In the genomic region with DNA sequence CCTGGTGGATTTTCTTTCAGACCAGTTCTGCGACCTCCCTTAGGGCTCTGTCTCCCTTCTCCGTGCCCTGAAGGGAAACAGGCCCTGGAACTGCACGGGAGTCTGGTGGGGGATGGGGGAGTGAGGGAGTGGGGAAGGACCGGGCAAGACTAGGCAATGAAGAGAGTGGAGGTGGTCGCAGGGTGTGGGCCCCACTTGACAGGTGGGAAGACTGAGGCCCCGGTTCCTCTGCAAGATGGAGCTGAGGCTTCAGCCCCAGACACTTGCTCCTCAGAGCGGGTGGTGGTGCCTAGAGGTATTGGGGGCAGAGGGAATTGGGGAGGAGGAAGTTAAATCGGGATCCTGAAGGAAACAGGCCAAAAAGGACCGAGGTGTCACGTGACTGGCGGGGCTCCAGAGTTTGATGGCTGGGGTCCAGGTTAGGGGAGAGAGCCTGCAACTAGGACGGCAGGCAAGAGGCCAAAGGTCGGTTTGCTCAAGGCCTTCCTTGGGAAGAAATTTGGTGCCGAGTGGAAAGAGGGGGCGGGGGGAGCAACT, we compare ENCODE assay signal across 8 cellular contexts. TPM values are rescaled to one million over a fixed set of nuclear protein-coding genes. Genes with fewer than 3 reads are reported as not detected.
DNase-seq lines count a peak whose midpoint lies in the region; ATAC-seq, FAIRE-seq and TF ChIP-seq lines count a peak whose summit lies in the region.

No MANE protein-coding gene starts in this region.

- H3K27me3 ChIP-seq in brain microvascular endothelial cell (replicated peaks) = no peaks in the 10 kb centered on the region

- peak overlapping the region; percentile 69 for H3K4me3 Mint-ChIP-seq in T-helper 1 cell treated with Interleukin-12 subunit alpha and Interleukin-12 subunit beta and Interleukin-4 antibody, amounts not matched to agents 30 μg/mL and 1 μg/mL, for 36 hours
- peak overlapping the region; percentile 80 for H3K4me3 Mint-ChIP-seq in stimulated activated effector memory CD8-positive, alpha-beta T cell treated with anti-CD3 and anti-CD28 coated beads, Interleukin-12 subunit alpha, Interleukin-12 subunit beta, amount 100 ng/mL, for 72 hours

- H3K9ac ChIP-seq in kidney (ENCODE audit: low read length in 2 of 2) = peak overlapping the region; percentile 75 to 98

- peaks cover 1% of the 10 kb centered on the region for H3K36me3 Mint-ChIP-seq in T-helper 1 cell treated with Interleukin-12 subunit alpha and Interleukin-12 subunit beta and Interleukin-4 antibody, amounts not matched to agents 30 μg/mL and 1 μg/mL, for 36 hours (ENCODE audit: low read depth)
- peaks cover 41% of the 10 kb centered on the region for H3K36me3 Mint-ChIP-seq in stimulated activated effector memory CD8-positive, alpha-beta T cell treated with anti-CD3 and anti-CD28 coated beads, Interleukin-12 subunit alpha, Interleukin-12 subunit beta, amount 100 ng/mL, for 72 hours

- intact Hi-C loops in kidney (cut with DNase I) = no loop called here

- peak overlapping the region; percentile 45 for H3K27ac Mint-ChIP-seq in T-helper 1 cell treated with Interleukin-12 subunit alpha and Interleukin-12 subunit beta and Interleukin-4 antibody, amounts not matched to agents 30 μg/mL and 1 μg/mL, for 36 hours
- peak overlapping the region; percentile 90 for H3K27ac Mint-ChIP-seq in stimulated activated effector memory CD8-positive, alpha-beta T cell treated with anti-CD3 and anti-CD28 coated beads, Interleukin-12 subunit alpha, Interleukin-12 subunit beta, amount 100 ng/mL, for 72 hours

- ATAC-seq in stimulated activated effector memory CD8-positive, alpha-beta T cell treated with anti-CD3 and anti-CD28 coated beads, Interleukin-12 subunit alpha, Interleukin-12 subunit beta, amount 100 ng/mL, for 72 hours = no peak
- ATAC-seq in HG03432 (IDR thresholded peaks at IDR 0.05; ENCODE audit: unreplicated experiment) (no peak), GM19328 (IDR thresholded peaks at IDR 0.05; ENCODE audit: unreplicated experiment) (no peak)

- no peak for FAIRE-seq in kidney (lab: Jason Lieb, UNC)

- DNase-seq in T-helper 1 cell (no peak), brain microvascular endothelial cell (no peak), kidney (peak; percentile 95), middle frontal gyrus (ENCODE audit: extremely low spot score, low spot score) (no peak)
- no peak for DNase-seq in stimulated activated effector memory CD8-positive, alpha-beta T cell treated with anti-CD3 and anti-CD28 coated beads, Interleukin-12 subunit alpha, Interleukin-12 subunit beta, amount 100 ng/mL, for 72 hours (ENCODE audit: low spot score in 2 of 2)

- in situ Hi-C loops in brain microvascular endothelial cell (cut with HindIII; ENCODE audit: low pct_ligation_motif_present, low sequenced_read_pairs) = no loop called here

- H3K36me3 ChIP-seq in brain microvascular endothelial cell (replicated peaks) = no peaks in the 10 kb centered on the region
- no peaks in the 10 kb centered on the region for H3K36me3 ChIP-seq in kidney (ENCODE audit: control insufficient read depth in 1 of 2, insufficient read depth in 2 of 2, low read length in 2 of 2)

- H3K27me3 Mint-ChIP-seq in T-helper 1 cell treated with Interleukin-12 subunit alpha and Interleukin-12 subunit beta and Interleukin-4 antibody, amounts not matched to agents 30 μg/mL and 1 μg/mL, for 36 hours (ENCODE audit: low read depth) = no peaks in the 10 kb centered on the region

- no peak for TF ChIP-seq CTCF in brain microvascular endothelial cell (IDR thresholded peaks at IDR 0.05; ENCODE audit: low read depth, low read length, missing control alignments)
- no peak for TF ChIP-seq CTCF in kidney (IDR thresholded peaks at IDR 0.05; ENCODE audit: borderline replicate concordance, extremely low read depth, insufficient read depth)

- H3K4me1 Mint-ChIP-seq in T-helper 1 cell treated with Interleukin-12 subunit alpha and Interleukin-12 subunit beta and Interleukin-4 antibody, amounts not matched to agents 30 μg/mL and 1 μg/mL, for 36 hours (ENCODE audit: low read depth) = peaks cover 25% of the 10 kb centered on the region
- H3K4me1 Mint-ChIP-seq in stimulated activated effector memory CD8-positive, alpha-beta T cell treated with anti-CD3 and anti-CD28 coated beads, Interleukin-12 subunit alpha, Interleukin-12 subunit beta, amount 100 ng/mL, for 72 hours = peaks cover 53% of the 10 kb centered on the region

- peak overlapping the region; percentile 58 for H3K4me3 ChIP-seq in brain microvascular endothelial cell (ENCODE audit: low read depth, low read length)
- peak overlapping the region; percentile 73 for H3K4me3 ChIP-seq in kidney (ENCODE audit: low read length in 2 of 2)

- H3K27ac ChIP-seq in brain microvascular endothelial cell = no peak overlapping the region
- H3K27ac ChIP-seq in kidney (ENCODE audit: low read depth in 2 of 2, low read length in 2 of 2) = peak overlapping the region; percentile 77 to 91

- H3K9me3 Mint-ChIP-seq in T-helper 1 cell treated with Interleukin-12 subunit alpha and Interleukin-12 subunit beta and Interleukin-4 antibody, amounts not matched to agents 30 μg/mL and 1 μg/mL, for 36 hours = no peaks in the 10 kb centered on the region
- H3K9me3 Mint-ChIP-seq in stimulated activated effector memory CD8-positive, alpha-beta T cell treated with anti-CD3 and anti-CD28 coated beads, Interleukin-12 subunit alpha, Interleukin-12 subunit beta, amount 100 ng/mL, for 72 hours = no peaks in the 10 kb centered on the region

- H3K4me1 ChIP-seq in kidney (ENCODE audit: control insufficient read depth in 1 of 2, insufficient read depth in 1 of 2, low read depth in 1 of 2, low read length in 2 of 2) = peaks cover 27 to 29% of the 10 kb centered on the region in 2 donors

- no peaks in the 10 kb centered on the region for H3K9me3 ChIP-seq in kidney (ENCODE audit: control insufficient read depth in 1 of 2, low read length in 2 of 2)

RNA-seq across cellular contexts. Expression of a gene that starts 0.6 kb away (rescaled TPM):
- 31.2 TPM for total RNA-seq in kidney
- 52.7 TPM for polyA plus RNA-seq in kidney (ENCODE audit: insufficient read depth, low read depth, low replicate concordance)

RNA-seq across cellular contexts. Expression of a gene that starts 20.6 kb away (rescaled TPM):
- 31.1 TPM for total RNA-seq in kidney
- 51.6 TPM for polyA plus RNA-seq in kidney (ENCODE audit: insufficient read depth, low read depth, low replicate concordance)

RNA-seq across cellular contexts. Expression of a gene that starts 21.9 kb away (rescaled TPM):
- total RNA-seq in kidney = 65.1 TPM
- polyA plus RNA-seq in kidney (ENCODE audit: insufficient read depth, low read depth, low replicate concordance) = 58.4 TPM

RNA-seq across cellular contexts. Expression of a gene that starts 22.5 kb away (rescaled TPM):
- 164 TPM for total RNA-seq in kidney
- polyA plus RNA-seq in kidney (ENCODE audit: insufficient read depth, low read depth, low replicate concordance) = 138 TPM

RNA-seq across cellular contexts. Expression of a gene that starts 38.8 kb away (rescaled TPM):
- 22.4 TPM for total RNA-seq in kidney
- 6.2 TPM for polyA plus RNA-seq in kidney (ENCODE audit: insufficient read depth, low read depth, low replicate concordance)
